15 cellular contexts compared by ENCODE assay signal in the genomic region with DNA sequence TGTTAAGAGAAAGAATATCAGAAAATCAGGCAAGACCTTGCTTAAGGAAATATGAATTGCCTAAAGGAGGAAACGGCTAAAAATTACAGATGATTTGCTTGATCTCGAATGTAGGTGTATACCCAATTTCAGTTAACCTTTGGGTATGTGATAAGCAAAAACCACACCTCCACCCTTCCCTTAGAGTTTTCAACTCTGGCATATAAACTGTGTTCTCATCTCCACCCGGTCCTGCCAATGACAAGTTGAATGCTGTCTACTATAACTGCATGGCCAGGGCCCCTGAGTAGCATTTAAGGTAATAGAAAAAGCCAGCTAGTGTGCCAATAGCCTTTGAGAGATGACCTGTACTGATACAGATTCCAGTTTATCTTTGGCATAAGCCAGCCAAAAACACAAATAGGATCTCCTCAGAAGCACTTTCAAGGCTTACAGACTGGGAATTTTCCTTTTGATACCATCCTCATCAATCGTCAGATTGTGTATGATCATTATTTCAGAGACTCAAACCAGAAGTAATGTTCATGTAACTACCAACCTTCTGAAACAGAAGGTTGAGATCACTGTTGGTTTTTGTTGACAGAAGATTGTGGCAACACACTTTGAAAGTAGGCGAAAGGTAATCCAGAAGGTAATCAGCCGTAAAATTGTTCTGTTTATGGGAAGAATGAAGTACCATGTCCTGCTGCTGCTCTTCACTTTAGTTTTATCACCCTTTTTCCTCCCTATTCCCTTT.
DNase-seq lines count a peak whose midpoint lies in the region; ATAC-seq lines count a peak whose summit lies in the region.
"Had no signal": no experiment of that assay in that cellular context is flagged by ENCODE, and none has a peak within 500 bp of the region (broad histone marks: within the 10 kb centered on the region; RNA-seq: fewer than 3 reads in every experiment).

No MANE protein-coding gene starts in this region.

- DNase-seq in COR-L47 (lab: John Stamatoyannopoulos, UW): peak; percentile 8
- DNase-seq in NCI-H1417 treated with DMSO at 0.1 percent for 48 hours (lab: John Stamatoyannopoulos, UW): peak; percentile 30
- no peak for DNase-seq in SJCRH30
- no peak for DNase-seq in amygdala (lab: John Stamatoyannopoulos, UW)
- DNase-seq in NK-92 (lab: John Stamatoyannopoulos, UW; ENCODE audit: unreplicated experiment): no peak
- no peak for DNase-seq in ureter (ENCODE audit: low spot score)
- DNase-seq: activated CD4-positive, CD25-positive, alpha-beta regulatory T cell; activated naive CD4-positive, alpha-beta T cell treated with anti-CD3 and anti-CD28 coated beads, Interleukin-2, amount 50 U/mL, for 16 hours; foreskin keratinocyte; NCI-H226; stimulated activated naive CD8-positive, alpha-beta T cell treated with anti-CD3 and anti-CD28 coated beads, Interleukin-15, amount 100 ng/mL, for 72 hours; T-helper 1 cell had no signal

- ATAC-seq in HG03460 (IDR thresholded peaks at IDR 0.05; ENCODE audit: unreplicated experiment): no peak
- ATAC-seq: foreskin keratinocyte; HCT116; stimulated activated naive CD8-positive, alpha-beta T cell treated with anti-CD3 and anti-CD28 coated beads, Interleukin-15, amount 100 ng/mL, for 72 hours had no signal

- no peak overlapping the region for H3K9ac ChIP-seq in mucosa of rectum (ENCODE audit: low read depth in 1 of 2, low read length in 2 of 2)

- no peaks in the 10 kb centered on the region for H3K9me3 ChIP-seq in SJCRH30 (replicated peaks)
- H3K9me3 ChIP-seq in mucosa of rectum (ENCODE audit: control insufficient read depth in 2 of 2, low read length in 2 of 2): no peaks in the 10 kb centered on the region

- H3K27me3 ChIP-seq in SJCRH30 (no peaks in the 10 kb centered on the region), mucosa of rectum (ENCODE audit: control insufficient read depth in 2 of 2, insufficient read depth in 2 of 2, low read length in 2 of 2) (no peaks in the 10 kb centered on the region)
- H3K27me3 ChIP-seq: foreskin keratinocyte had no signal

- peak overlapping the region; percentile 49 for H3K27ac ChIP-seq in SJCRH30
- H3K27ac ChIP-seq in mucosa of rectum (ENCODE audit: low read depth in 2 of 2, low read length in 2 of 2): peak overlapping the region; percentile 72 to 76
- H3K27ac ChIP-seq: foreskin keratinocyte had no signal

- H3K4me3 ChIP-seq in SJCRH30 (no peak overlapping the region), mucosa of rectum (ENCODE audit: low read length in 2 of 2) (peak overlapping the region in 1 of 2 donors; percentile 48)

- peaks cover 40% of the 10 kb centered on the region for H3K4me1 ChIP-seq in SJCRH30
- peaks cover 10 to 31% of the 10 kb centered on the region in 2 donors for H3K4me1 ChIP-seq in mucosa of rectum (ENCODE audit: control insufficient read depth in 2 of 2, insufficient read depth in 2 of 2, low read length in 2 of 2)

- H3K36me3 ChIP-seq in SJCRH30: peaks cover 11% of the 10 kb centered on the region
- H3K36me3 ChIP-seq in mucosa of rectum (ENCODE audit: control insufficient read depth in 2 of 2, insufficient read depth in 2 of 2, low read length in 2 of 2): no peaks in the 10 kb centered on the region

Comparison
In these comparisons a context has a peak if more than half of its experiments do, and no peak if none do; other contexts are left out.
1. DNase-seq: peak in COR-L47 (single experiment) and NCI-H1417 treated with DMSO at 0.1 percent for 48 hours (single experiment); none in SJCRH30 (0 of 2), amygdala (0 of 56), NK-92 (single experiment) and ureter (single experiment).